Comparison of ENCODE assay signal across 14 cellular contexts in genomic region chr6:157609556-157609955, GRCh38.
A peak's percentile ranks its signal among the peaks of the same experiment; 100 is the strongest.
DNase-seq lines count a peak whose midpoint lies in the region; ATAC-seq and FAIRE-seq lines count a peak whose summit lies in the region.
"Had no signal": no experiment of that assay in that cellular context is flagged by ENCODE, and none has a peak within 500 bp of the region (broad histone marks: within the 10 kb centered on the region; RNA-seq: fewer than 3 reads in every experiment).

No MANE protein-coding gene starts in this region.

- no peak overlapping the region for H3K9ac ChIP-seq in neuronal stem cell (ENCODE audit: low read depth, low read length, poor library complexity)
- H3K9ac ChIP-seq: GM23248 had no signal

- no peak overlapping the region for H2BK12ac ChIP-seq in neuronal stem cell (ENCODE audit: low read length)

- WGBS in neuronal stem cell (ENCODE audit: extremely low coverage in 2 of 2, insufficient read length in 2 of 2, insufficient replicate concordance in 1 of 2), 2 donors: no CpG with 5 or more reads among the region's 3 CpGs

- peaks cover 3% of the 10 kb centered on the region for H3K79me1 ChIP-seq in neuronal stem cell (ENCODE audit: low read depth, low read length)

- H3K4me1 ChIP-seq in neuronal stem cell (ENCODE audit: control insufficient read depth in 2 of 2, insufficient read depth in 1 of 2, low read depth in 1 of 2, low read length in 2 of 2): peaks cover 7 to 17% of the 10 kb centered on the region in 2 donors

- H3K14ac ChIP-seq in neuronal stem cell (ENCODE audit: low read length): peak overlapping the region; percentile 50

- no peak overlapping the region for H3K4me2 ChIP-seq in neuronal stem cell (ENCODE audit: insufficient read depth, low read length, poor library complexity, severe bottlenecking)
- H3K4me2 ChIP-seq: A549 had no signal

- no peaks in the 10 kb centered on the region for H3K27me3 Mint-ChIP-seq in IgD-negative memory B cell
- H3K27me3 Mint-ChIP-seq in activated T-helper 17 cell treated with anti-CD3 and anti-CD28 coated beads, Interleukin-2, amount 50 U/mL, for 72 hours: no peaks in the 10 kb centered on the region
- H3K27me3 Mint-ChIP-seq in stimulated activated naive B cell treated with anti-CD40 and anti-IgM and Interleukin-4, amounts not matched to agents 10 μg/mL and 1 μg/mL and 100 μg/mL, for 72 hours: no peaks in the 10 kb centered on the region
- peaks cover 0 to 4% (median 0%) of the 10 kb centered on the region in 5 donors for H3K27me3 Mint-ChIP-seq in naive thymus-derived CD8-positive, alpha-beta T cell

- no peak overlapping the region for H2BK15ac ChIP-seq in neuronal stem cell (ENCODE audit: low read length)

- H3K27ac Mint-ChIP-seq in IgD-negative memory B cell: peak overlapping the region; percentile 16 to 67 (median 56)
- peak overlapping the region; percentile 42 for H3K27ac Mint-ChIP-seq in activated T-helper 17 cell treated with anti-CD3 and anti-CD28 coated beads, Interleukin-2, amount 50 U/mL, for 72 hours
- H3K27ac Mint-ChIP-seq in stimulated activated naive B cell treated with anti-CD40 and anti-IgM and Interleukin-4, amounts not matched to agents 10 μg/mL and 1 μg/mL and 100 μg/mL, for 72 hours: peak overlapping the region; percentile 82
- H3K27ac Mint-ChIP-seq in naive thymus-derived CD8-positive, alpha-beta T cell: no peak overlapping the region

- no peaks in the 10 kb centered on the region for H3K27me3 ChIP-seq in neuronal stem cell (ENCODE audit: control insufficient read depth in 3 of 3, insufficient read depth in 3 of 3, low read depth in 1 of 3, low read length in 3 of 3)

- H2AFZ ChIP-seq in neuronal stem cell (ENCODE audit: low read length): no peak overlapping the region
- H2AFZ ChIP-seq: GM23248 had no signal

- no peaks in the 10 kb centered on the region for H3K9me3 Mint-ChIP-seq in IgD-negative memory B cell
- no peaks in the 10 kb centered on the region for H3K9me3 Mint-ChIP-seq in activated T-helper 17 cell treated with anti-CD3 and anti-CD28 coated beads, Interleukin-2, amount 50 U/mL, for 72 hours
- no peaks in the 10 kb centered on the region for H3K9me3 Mint-ChIP-seq in stimulated activated naive B cell treated with anti-CD40 and anti-IgM and Interleukin-4, amounts not matched to agents 10 μg/mL and 1 μg/mL and 100 μg/mL, for 72 hours
- H3K9me3 Mint-ChIP-seq in naive thymus-derived CD8-positive, alpha-beta T cell: no peaks in the 10 kb centered on the region

- H2BK5ac ChIP-seq in neuronal stem cell (ENCODE audit: low read length): no peak overlapping the region

- H4K91ac ChIP-seq in neuronal stem cell (ENCODE audit: low read depth, low read length, poor library complexity): no peak overlapping the region

- peaks cover 47 to 69% (median 57%) of the 10 kb centered on the region in 3 donors for H3K4me1 Mint-ChIP-seq in IgD-negative memory B cell
- H3K4me1 Mint-ChIP-seq in activated T-helper 17 cell treated with anti-CD3 and anti-CD28 coated beads, Interleukin-2, amount 50 U/mL, for 72 hours: no peaks in the 10 kb centered on the region
- H3K4me1 Mint-ChIP-seq in stimulated activated naive B cell treated with anti-CD40 and anti-IgM and Interleukin-4, amounts not matched to agents 10 μg/mL and 1 μg/mL and 100 μg/mL, for 72 hours: peaks cover 54 to 76% of the 10 kb centered on the region in 2 donors
- H3K4me1 Mint-ChIP-seq in naive thymus-derived CD8-positive, alpha-beta T cell: peaks cover 0 to 25% (median 4%) of the 10 kb centered on the region in 4 donors

- H3K23ac ChIP-seq in neuronal stem cell (ENCODE audit: low read depth, low read length, poor library complexity): no peak overlapping the region

- no peak overlapping the region for H3K27ac ChIP-seq in neuronal stem cell (replicated peaks; ENCODE audit: low read length)
- H3K27ac ChIP-seq: A549, GM23248 had no signal

- no peak overlapping the region for H3K4ac ChIP-seq in neuronal stem cell (ENCODE audit: low read length)

- ATAC-seq in activated T-helper 17 cell treated with anti-CD3 and anti-CD28 coated beads, Interleukin-2, amount 50 U/mL, for 72 hours (replicated peaks): no peak
- no peak for ATAC-seq in stimulated activated naive B cell treated with anti-CD40 and anti-IgM and Interleukin-4, amounts not matched to agents 10 μg/mL and 1 μg/mL and 100 μg/mL, for 72 hours (replicated peaks)
- ATAC-seq in HG03520 (IDR thresholded peaks at IDR 0.05; ENCODE audit: unreplicated experiment): no peak
- ATAC-seq in naive thymus-derived CD8-positive, alpha-beta T cell: no peak
- ATAC-seq: A549, GM12878 had no signal

- H3K9me3 ChIP-seq in neuronal stem cell (replicated peaks in 1 of 2; ENCODE audit: control insufficient read depth in 2 of 2, insufficient read depth in 1 of 2, low read depth in 1 of 2, low read length in 2 of 2): no peaks in the 10 kb centered on the region
- H3K9me3 ChIP-seq: A549 had no signal

- no peak for FAIRE-seq in HTR-8/SVneo (lab: Jason Lieb, UNC)
- FAIRE-seq: A549, GM12878, GM18507 had no signal

- H2AK5ac ChIP-seq in neuronal stem cell (ENCODE audit: low read depth, low read length): peak overlapping the region; percentile 19

- H3K4me3 Mint-ChIP-seq in IgD-negative memory B cell: peak overlapping the region in 2 of 4 donors; percentile 21 to 28
- no peak overlapping the region for H3K4me3 Mint-ChIP-seq in activated T-helper 17 cell treated with anti-CD3 and anti-CD28 coated beads, Interleukin-2, amount 50 U/mL, for 72 hours
- H3K4me3 Mint-ChIP-seq in stimulated activated naive B cell treated with anti-CD40 and anti-IgM and Interleukin-4, amounts not matched to agents 10 μg/mL and 1 μg/mL and 100 μg/mL, for 72 hours: no peak overlapping the region
- no peak overlapping the region for H3K4me3 Mint-ChIP-seq in naive thymus-derived CD8-positive, alpha-beta T cell

- no peak overlapping the region for H4K8ac ChIP-seq in neuronal stem cell (ENCODE audit: low read depth, low read length)

- H3K18ac ChIP-seq in neuronal stem cell (ENCODE audit: low read length): no peak overlapping the region

- no peak for DNase-seq in neuronal stem cell (ENCODE audit: low spot score)
- no peak for DNase-seq in stimulated activated naive B cell treated with anti-CD40 and anti-IgM and Interleukin-4, amounts not matched to agents 10 μg/mL and 1 μg/mL and 100 μg/mL, for 72 hours
- DNase-seq in HTR-8/SVneo (ENCODE audit: insufficient read length, low spot score): no peak
- DNase-seq in naive thymus-derived CD8-positive, alpha-beta T cell: no peak
- DNase-seq: Calu3, DMS79, GM23248, H7 had no signal

- H3K4me3 ChIP-seq in neuronal stem cell (ENCODE audit: low read length in 2 of 2): no peak overlapping the region
- H3K4me3 ChIP-seq: A549, GM12878, GM23248 had no signal

- H3K36me3 ChIP-seq in neuronal stem cell (replicated peaks in 1 of 2; ENCODE audit: control insufficient read depth in 2 of 2, insufficient read depth in 2 of 2, low read length in 2 of 2): no peaks in the 10 kb centered on the region

- H2BK120ac ChIP-seq in neuronal stem cell (ENCODE audit: low read depth, low read length): no peak overlapping the region

- POLR2A ChIA-PET in naive thymus-derived CD8-positive, alpha-beta T cell (lab: Charles Lee): no interaction called here

- peaks cover 6% of the 10 kb centered on the region for H3K36me3 Mint-ChIP-seq in IgD-negative memory B cell
- no peaks in the 10 kb centered on the region for H3K36me3 Mint-ChIP-seq in activated T-helper 17 cell treated with anti-CD3 and anti-CD28 coated beads, Interleukin-2, amount 50 U/mL, for 72 hours (ENCODE audit: low read depth)
- H3K36me3 Mint-ChIP-seq in stimulated activated naive B cell treated with anti-CD40 and anti-IgM and Interleukin-4, amounts not matched to agents 10 μg/mL and 1 μg/mL and 100 μg/mL, for 72 hours: peaks cover 24 to 26% of the 10 kb centered on the region in 2 donors
- H3K36me3 Mint-ChIP-seq in naive thymus-derived CD8-positive, alpha-beta T cell: no peaks in the 10 kb centered on the region

Comparison
In these comparisons a context has a peak if more than half of its experiments do, and no peak if none do; other contexts are left out.
1. H3K27ac Mint-ChIP-seq: peak in IgD-negative memory B cell (3 of 3), activated T-helper 17 cell treated with anti-CD3 and anti-CD28 coated beads, Interleukin-2, amount 50 U/mL, for 72 hours (single experiment) and stimulated activated naive B cell treated with anti-CD40 and anti-IgM and Interleukin-4, amounts not matched to agents 10 μg/mL and 1 μg/mL and 100 μg/mL, for 72 hours (single experiment); none in naive thymus-derived CD8-positive, alpha-beta T cell (0 of 10).